28 cellular contexts compared by ENCODE assay signal in genomic region chr9:97359147-97359546, GRCh38. TPM values are rescaled to one million over a fixed set of nuclear protein-coding genes. Genes with fewer than 3 reads are reported as not detected.
"Had no signal": no experiment of that assay in that cellular context is flagged by ENCODE, and none has a peak within 500 bp of the region (broad histone marks: within the 10 kb centered on the region; RNA-seq: fewer than 3 reads in every experiment).

No MANE protein-coding gene starts in this region.

- H3K36me3 ChIP-seq: adrenal gland had no signal

- H3K9me3 Mint-ChIP-seq: activated CD4-positive, alpha-beta memory T cell treated with anti-CD3 and anti-CD28 coated beads for 36 hours; activated CD4-positive, alpha-beta T cell treated with anti-CD3 and anti-CD28 coated beads, Interleukin-2, amount 10 ng/mL, durations not matched to agents 7 days and 5 days; activated naive CD4-positive, alpha-beta T cell treated with anti-CD3 and anti-CD28 coated beads for 36 hours; activated T-cell treated with anti-CD3 and anti-CD28 coated beads, Interleukin-2, amount 50 U/mL, for 4 hours; IgD-negative memory B cell; T-cell had no signal

- H3K27me3 ChIP-seq: adrenal gland had no signal

- H3K27ac ChIP-seq: adrenal gland, PC-9 had no signal

- H3K4me3 ChIP-seq: adrenal gland, PC-9 had no signal

- H3K27ac Mint-ChIP-seq: activated CD4-positive, alpha-beta memory T cell treated with anti-CD3 and anti-CD28 coated beads for 36 hours; activated CD4-positive, alpha-beta T cell treated with anti-CD3 and anti-CD28 coated beads, Interleukin-2, amount 10 ng/mL, durations not matched to agents 7 days and 5 days; activated naive CD4-positive, alpha-beta T cell treated with anti-CD3 and anti-CD28 coated beads for 36 hours; activated naive CD8-positive, alpha-beta T cell; T-cell had no signal

- DNase-seq: activated CD4-positive, alpha-beta memory T cell treated with anti-CD3 and anti-CD28 coated beads for 36 hours; activated CD4-positive, alpha-beta T cell treated with anti-CD3 and anti-CD28 coated beads, Interleukin-2, amount 10 ng/mL, durations not matched to agents 7 days and 5 days; activated CD4-positive, CD25-positive, alpha-beta regulatory T cell; activated CD8-positive, alpha-beta memory T cell treated with anti-CD3 and anti-CD28 coated beads for 24 hours; activated gamma-delta T cell; activated naive CD4-positive, alpha-beta T cell treated with anti-CD3 and anti-CD28 coated beads for 36 hours; activated T-cell treated with anti-CD3 and anti-CD28 coated beads, Interleukin-2, amount 50 U/mL, for 4 hours; adrenal gland; anterior cingulate cortex; caudate nucleus; KG1; NCI-H1092; NCI-H1417; NCI-H1930; NCI-H2107; NCI-H2171 treated with DMSO at 0.1 percent for 48 hours; NCI-H345; NCI-H510A; NCI-H526 treated with DMSO at 0.1 percent for 48 hours; PC-9; SIG-M5; T-cell; T-helper 2 cell; T1000 had no signal

- H3K27me3 Mint-ChIP-seq: activated CD4-positive, alpha-beta memory T cell treated with anti-CD3 and anti-CD28 coated beads for 36 hours; activated CD4-positive, alpha-beta T cell treated with anti-CD3 and anti-CD28 coated beads, Interleukin-2, amount 10 ng/mL, durations not matched to agents 7 days and 5 days; activated naive CD8-positive, alpha-beta T cell; IgD-negative memory B cell; T-cell had no signal

- H3K4me3 Mint-ChIP-seq: activated CD4-positive, alpha-beta memory T cell treated with anti-CD3 and anti-CD28 coated beads for 36 hours; activated CD4-positive, alpha-beta T cell treated with anti-CD3 and anti-CD28 coated beads, Interleukin-2, amount 10 ng/mL, durations not matched to agents 7 days and 5 days; activated naive CD4-positive, alpha-beta T cell treated with anti-CD3 and anti-CD28 coated beads for 36 hours; activated naive CD8-positive, alpha-beta T cell; activated T-cell treated with anti-CD3 and anti-CD28 coated beads, Interleukin-2, amount 50 U/mL, for 4 hours; T-cell had no signal

- H3K9me3 ChIP-seq: adrenal gland had no signal

- FAIRE-seq: TTC549 had no signal

- H3K4me1 ChIP-seq: adrenal gland had no signal

- ATAC-seq: activated T-cell treated with anti-CD3 and anti-CD28 coated beads, Interleukin-2, amount 50 U/mL, for 4 hours; T-cell had no signal

RNA-seq across cellular contexts. Expression of gene CCDC180, which starts 51.7 kb away (rescaled TPM):
- total RNA-seq: LHCN-M2 had no signal
- polyA plus RNA-seq: IgD-negative memory B cell had no signal
